In genomic region chr3:99962703-99963102, GRCh38 we compare ENCODE assay signal across 18 cellular contexts.
DNase-seq lines count a peak whose midpoint lies in the region; ATAC-seq and TF ChIP-seq lines count a peak whose summit lies in the region.
"Had no signal": no experiment of that assay in that cellular context is flagged by ENCODE, and none has a peak within 500 bp of the region (broad histone marks: within the 10 kb centered on the region; RNA-seq: fewer than 3 reads in every experiment).

No MANE protein-coding gene starts in this region.

- H2BK120ac ChIP-seq in mesenchymal stem cell (ENCODE audit: low read depth, low read length), result no peak overlapping the region

- H3K4me2 ChIP-seq in mesenchymal stem cell (ENCODE audit: low read length, poor library complexity, severe bottlenecking) (no peak overlapping the region), GM23338 (no peak overlapping the region), mammary epithelial cell (ENCODE audit: insufficient read depth, low read depth, low read length) (no peak overlapping the region)

- no TSS peak for BruUV-seq in mammary epithelial cell (replicated peaks; lab: Mats Ljungman, UMichigan)

- H3K27ac Mint-ChIP-seq in GM23338, result no peak overlapping the region
- H3K27ac Mint-ChIP-seq: activated naive CD4-positive, alpha-beta T cell treated with anti-CD3 and anti-CD28 coated beads for 36 hours; T-helper 1 cell treated with Interleukin-12 subunit alpha and Interleukin-12 subunit beta and Interleukin-4 antibody, amounts not matched to agents 30 μg/mL and 1 μg/mL, for 36 hours had no signal

- no peaks in the 10 kb centered on the region for H3K36me3 Mint-ChIP-seq in GM23338 (ENCODE audit: low read depth)

- peaks cover 3% of the 10 kb centered on the region for H3K79me1 ChIP-seq in mesenchymal stem cell (replicated peaks; ENCODE audit: low read length, poor library complexity, severe bottlenecking)

- intact Hi-C loops in left ventricle myocardium inferior (cut with micrococcal nuclease), result no loop called here
- intact Hi-C loops in Right ventricle myocardium inferior (cut with DNase I), result no loop called here
- intact Hi-C loops in head of caudate nucleus (cut with DNase I), result no loop called here
- intact Hi-C loops in mammary epithelial cell (cut with micrococcal nuclease), result no loop called here

- no peak overlapping the region for H3K4me3 ChIP-seq in left ventricle myocardium inferior
- H3K4me3 ChIP-seq in mesenchymal stem cell (ENCODE audit: insufficient read depth in 1 of 2, low read depth in 1 of 2, low read length in 2 of 2), result no peak overlapping the region
- no peak overlapping the region for H3K4me3 ChIP-seq in GM23338
- no peak overlapping the region for H3K4me3 ChIP-seq in coronary artery
- no peak overlapping the region for H3K4me3 ChIP-seq in mammary epithelial cell (replicated peaks in 1 of 3; ENCODE audit: insufficient read depth in 1 of 3, low read depth in 2 of 3, low read length in 3 of 3)
- H3K4me3 ChIP-seq: spleen had no signal

- H3K27me3 Mint-ChIP-seq in GM23338 (ENCODE audit: insufficient read depth, low read depth, poor library complexity), result peaks cover 2% of the 10 kb centered on the region
- H3K27me3 Mint-ChIP-seq: CD8-positive, alpha-beta memory T cell had no signal

- H3K27me3 ChIP-seq in left ventricle myocardium inferior (ENCODE audit: low read depth), result no peaks in the 10 kb centered on the region
- no peaks in the 10 kb centered on the region for H3K27me3 ChIP-seq in mesenchymal stem cell (ENCODE audit: control insufficient read depth in 1 of 2, insufficient read depth in 1 of 2, low read length in 2 of 2)
- H3K27me3 ChIP-seq in GM23338 (ENCODE audit: insufficient read depth), result no peaks in the 10 kb centered on the region
- no peaks in the 10 kb centered on the region for H3K27me3 ChIP-seq in mammary epithelial cell (ENCODE audit: insufficient read depth, low read length)
- H3K27me3 ChIP-seq: spleen had no signal

- no peak overlapping the region for H2BK5ac ChIP-seq in mesenchymal stem cell (ENCODE audit: low read depth, low read length, poor library complexity, severe bottlenecking)

- no peak overlapping the region for H3K4ac ChIP-seq in mesenchymal stem cell (ENCODE audit: low read depth in 1 of 2, low read length in 2 of 2)

- H3K9ac ChIP-seq in mesenchymal stem cell (ENCODE audit: low read length) (no peak overlapping the region), mammary epithelial cell (ENCODE audit: insufficient read depth, low read length) (no peak overlapping the region)

- dilution Hi-C loops in mammary epithelial cell (cut with HindIII; ENCODE audit: low sequenced_read_pairs), result no loop called here

- H4K91ac ChIP-seq in mesenchymal stem cell (ENCODE audit: low read length), result no peak overlapping the region

- no peaks in the 10 kb centered on the region for H3K4me1 Mint-ChIP-seq in GM23338
- H3K4me1 Mint-ChIP-seq: CD8-positive, alpha-beta memory T cell had no signal

- H3K23ac ChIP-seq in mesenchymal stem cell (ENCODE audit: low read length in 2 of 2), result no peak overlapping the region

- H3K9me2 ChIP-seq in GM23338 (ENCODE audit: insufficient read depth), result no peaks in the 10 kb centered on the region

- H3K18ac ChIP-seq in mesenchymal stem cell (ENCODE audit: low read depth in 1 of 2, low read length in 2 of 2), result no peak overlapping the region

- 30% methylated on average over 1 of the region's 2 CpGs for WGBS in mesenchymal stem cell
- WGBS in mammary epithelial cell (ENCODE audit: low coverage, missing lambda C conversion rate), result 63% methylated on average over 1 of the region's 2 CpGs

- no peak overlapping the region for H3K4me3 Mint-ChIP-seq in GM23338
- H3K4me3 Mint-ChIP-seq: activated naive CD4-positive, alpha-beta T cell treated with anti-CD3 and anti-CD28 coated beads for 36 hours; CD8-positive, alpha-beta memory T cell; T-helper 1 cell treated with Interleukin-12 subunit alpha and Interleukin-12 subunit beta and Interleukin-4 antibody, amounts not matched to agents 30 μg/mL and 1 μg/mL, for 36 hours had no signal

- no peaks in the 10 kb centered on the region for H3K9me3 Mint-ChIP-seq in GM23338
- H3K9me3 Mint-ChIP-seq: activated naive CD4-positive, alpha-beta T cell treated with anti-CD3 and anti-CD28 coated beads for 36 hours; CD8-positive, alpha-beta memory T cell; T-helper 1 cell treated with Interleukin-12 subunit alpha and Interleukin-12 subunit beta and Interleukin-4 antibody, amounts not matched to agents 30 μg/mL and 1 μg/mL, for 36 hours had no signal

- H3K14ac ChIP-seq in mesenchymal stem cell (ENCODE audit: low read length in 2 of 2), result no peak overlapping the region

- H3K79me2 ChIP-seq in GM23338 (replicated peaks; ENCODE audit: insufficient read depth) (no peaks in the 10 kb centered on the region), mammary epithelial cell (ENCODE audit: insufficient read depth, low read length) (no peaks in the 10 kb centered on the region)

- no peak overlapping the region for H4K8ac ChIP-seq in mesenchymal stem cell (ENCODE audit: low read length)

- H3K27ac ChIP-seq in left ventricle myocardium inferior (replicated peaks) (peak overlapping the region; percentile 4), mesenchymal stem cell (ENCODE audit: low read length, poor library complexity, severe bottlenecking) (no peak overlapping the region), GM23338 (ENCODE audit: low read depth) (no peak overlapping the region), coronary artery (peak overlapping the region in 1 of 2 donors; percentile 63), mammary epithelial cell (ENCODE audit: insufficient read depth, low read depth, low read length) (no peak overlapping the region)
- H3K27ac ChIP-seq: 22Rv1, spleen had no signal

- no peak for DNase-seq in left ventricle myocardium inferior
- no peak for DNase-seq in Right ventricle myocardium inferior (ENCODE audit: missing footprints)
- peak; percentile 62 for DNase-seq in astrocyte of the hippocampus (ENCODE audit: low read depth, low spot score)
- peak; percentile 78 for DNase-seq in mesenchymal stem cell
- DNase-seq in head of caudate nucleus, result no peak
- DNase-seq in GM23338 (ENCODE audit: low spot score), result no peak
- DNase-seq in coronary artery (ENCODE audit: low spot score), result no peak
- no peak for DNase-seq in mammary epithelial cell
- DNase-seq: activated CD4-positive, alpha-beta T cell treated with anti-CD3 and anti-CD28 coated beads for 1 hour; activated naive CD4-positive, alpha-beta T cell treated with anti-CD3 and anti-CD28 coated beads for 36 hours; CD8-positive, alpha-beta memory T cell; GF-D8; kidney glomerular epithelial cell; NCI-H2081 treated with DMSO at 0.1 percent for 48 hours; spleen; stimulated activated naive CD4-positive, alpha-beta T cell treated with Interleukin-2 at 50 U/mL for 16 hours had no signal

- ATAC-seq in Right ventricle myocardium inferior, result no peak
- no peak for ATAC-seq in GM23338

- no peaks in the 10 kb centered on the region for H3F3A ChIP-seq in GM23338 (replicated peaks; ENCODE audit: low read depth)

- peaks cover 74% of the 10 kb centered on the region for H3K4me1 ChIP-seq in left ventricle myocardium inferior
- peaks cover 4% of the 10 kb centered on the region for H3K4me1 ChIP-seq in mesenchymal stem cell (ENCODE audit: control insufficient read depth, insufficient read depth, low read depth, low read length)
- no peaks in the 10 kb centered on the region for H3K4me1 ChIP-seq in GM23338 (ENCODE audit: insufficient read depth)
- H3K4me1 ChIP-seq in mammary epithelial cell (ENCODE audit: insufficient read depth, low read length), result peaks cover 20% of the 10 kb centered on the region
- H3K4me1 ChIP-seq: spleen had no signal

- CTCF ChIA-PET in mammary epithelial cell (lab: Charles Lee; ENCODE audit: low non-redundant PET), result no interaction called here

- no peak overlapping the region for H2BK15ac ChIP-seq in mesenchymal stem cell (ENCODE audit: low read depth, poor library complexity, severe bottlenecking)

- H3K9me3 ChIP-seq in left ventricle myocardium inferior (replicated peaks), result no peaks in the 10 kb centered on the region
- H3K9me3 ChIP-seq in mesenchymal stem cell (ENCODE audit: control insufficient read depth, low read length), result no peaks in the 10 kb centered on the region
- no peaks in the 10 kb centered on the region for H3K9me3 ChIP-seq in mammary epithelial cell (replicated peaks; ENCODE audit: insufficient read depth, low read length)
- H3K9me3 ChIP-seq: spleen had no signal

- H4K20me1 ChIP-seq in GM23338 (replicated peaks; ENCODE audit: insufficient read depth) (no peaks in the 10 kb centered on the region), mammary epithelial cell (ENCODE audit: insufficient read depth, low read length) (no peaks in the 10 kb centered on the region)

- H2AFZ ChIP-seq in mesenchymal stem cell (ENCODE audit: low read depth, low read length) (peak overlapping the region; percentile 36), GM23338 (no peak overlapping the region), mammary epithelial cell (ENCODE audit: low read depth, low read length) (no peak overlapping the region)

- H2AK5ac ChIP-seq in mesenchymal stem cell (ENCODE audit: low read length, severe bottlenecking), result no peak overlapping the region

- H2BK12ac ChIP-seq in mesenchymal stem cell (ENCODE audit: low read length in 2 of 2), result no peak overlapping the region

- in situ Hi-C loops in mammary epithelial cell (cut with MboI; ENCODE audit: low sequenced_read_pairs in 2 of 2), result no loop called here

- TF ChIP-seq CTCF in left ventricle myocardium inferior (IDR thresholded peaks at IDR 0.05; ENCODE audit: borderline replicate concordance) (no peak), GM23338 (conservative IDR thresholded peaks at IDR 0.05; ENCODE audit: low read depth in 2 of 2) (no peak), coronary artery (IDR thresholded peaks at IDR 0.05) (no peak), mammary epithelial cell (conservative IDR thresholded peaks at IDR 0.05 in 1 of 2, IDR thresholded peaks at IDR 0.05 in 1 of 2; ENCODE audit: extremely low read depth in 1 of 2, insufficient read depth in 1 of 2, low read depth in 1 of 2, low read length in 2 of 2) (no peak)

- H3K36me3 ChIP-seq in left ventricle myocardium inferior, result no peaks in the 10 kb centered on the region
- no peaks in the 10 kb centered on the region for H3K36me3 ChIP-seq in mesenchymal stem cell (ENCODE audit: control insufficient read depth in 1 of 2, insufficient read depth in 2 of 2, low read depth in 1 of 2, low read length in 2 of 2)
- no peaks in the 10 kb centered on the region for H3K36me3 ChIP-seq in GM23338 (ENCODE audit: insufficient read depth)
- no peaks in the 10 kb centered on the region for H3K36me3 ChIP-seq in mammary epithelial cell (ENCODE audit: insufficient read depth, low read length)
- H3K36me3 ChIP-seq: spleen had no signal

TF ChIP-seq in GM23338, 12 proteins besides CTCF, POLR2A, EP300 and RAD21 (continues in another document):
- TF ChIP-seq EZH2 (IDR thresholded peaks at IDR 0.05; ENCODE audit: low read depth, unreplicated experiment) (no peak), CREB1 (CRISPR knock-in tag; IDR thresholded peaks at IDR 0.05; ENCODE audit: low read depth) (no peak)

Comparison
In these comparisons a context has a peak if more than half of its experiments do, and no peak if none do; other contexts are left out.
1. DNase-seq: peak in astrocyte of the hippocampus (single experiment) and mesenchymal stem cell (single experiment); none in left ventricle myocardium inferior (single experiment), Right ventricle myocardium inferior (single experiment), head of caudate nucleus (0 of 42), GM23338 (single experiment), coronary artery (single experiment) and mammary epithelial cell (single experiment).